In genomic region chr2:232955856-232956255, GRCh38 we compare ENCODE assay signal across 25 cellular contexts. TPM values are rescaled to one million over a fixed set of nuclear protein-coding genes. Genes with fewer than 3 reads are reported as not detected.
DNase-seq lines count a peak whose midpoint lies in the region; ATAC-seq and TF ChIP-seq lines count a peak whose summit lies in the region.
"Had no signal": no experiment of that assay in that cellular context is flagged by ENCODE, and none has a peak within 500 bp of the region (broad histone marks: within the 10 kb centered on the region; RNA-seq: fewer than 3 reads in every experiment).

No MANE protein-coding gene starts in this region.

- H3K4me3 Mint-ChIP-seq in IgD-negative memory B cell (peak overlapping the region; percentile 1 to 81 (median 49)), memory B cell (peak overlapping the region; percentile 51), mesothelial cell of epicardium (no peak overlapping the region)
- H3K4me3 Mint-ChIP-seq in activated CD8-positive, alpha-beta T cell treated with anti-CD3 and anti-CD28 coated beads, Interleukin-2, amount 10 ng/mL, durations not matched to agents 7 days and 5 days = no peak overlapping the region
- H3K4me3 Mint-ChIP-seq: activated naive CD8-positive, alpha-beta T cell treated with anti-CD3 and anti-CD28 coated beads, Interleukin-2, amount 10 ng/mL, durations not matched to agents 7 days and 5 days; central memory CD8-positive, alpha-beta T cell; neural progenitor cell had no signal

- CTCF ChIA-PET in activated CD8-positive, alpha-beta T cell treated with anti-CD3 and anti-CD28 coated beads, Interleukin-2, amount 10 ng/mL, durations not matched to agents 7 days and 5 days (lab: Charles Lee) = no interaction called here

- POLR2A ChIA-PET in activated CD8-positive, alpha-beta T cell treated with anti-CD3 and anti-CD28 coated beads, Interleukin-2, amount 10 ng/mL, durations not matched to agents 7 days and 5 days (lab: Charles Lee) = no interaction called here

- H3K4me1 Mint-ChIP-seq in IgD-negative memory B cell (peaks cover 23 to 33% (median 26%) of the 10 kb centered on the region in 3 donors), memory B cell (peaks cover 29% of the 10 kb centered on the region), mesothelial cell of epicardium (peaks cover 7% of the 10 kb centered on the region)
- H3K4me1 Mint-ChIP-seq in activated CD8-positive, alpha-beta T cell treated with anti-CD3 and anti-CD28 coated beads, Interleukin-2, amount 10 ng/mL, durations not matched to agents 7 days and 5 days (ENCODE audit: low read depth) = no peaks in the 10 kb centered on the region
- H3K4me1 Mint-ChIP-seq: activated naive CD8-positive, alpha-beta T cell treated with anti-CD3 and anti-CD28 coated beads, Interleukin-2, amount 10 ng/mL, durations not matched to agents 7 days and 5 days; central memory CD8-positive, alpha-beta T cell had no signal

- H3K36me3 Mint-ChIP-seq in IgD-negative memory B cell = peaks cover 6% of the 10 kb centered on the region
- peaks cover 4% of the 10 kb centered on the region for H3K36me3 Mint-ChIP-seq in memory B cell
- no peaks in the 10 kb centered on the region for H3K36me3 Mint-ChIP-seq in activated CD8-positive, alpha-beta T cell treated with anti-CD3 and anti-CD28 coated beads, Interleukin-2, amount 10 ng/mL, durations not matched to agents 7 days and 5 days (ENCODE audit: low read depth)
- H3K36me3 Mint-ChIP-seq in mesothelial cell of epicardium = no peaks in the 10 kb centered on the region
- H3K36me3 Mint-ChIP-seq: activated naive CD8-positive, alpha-beta T cell treated with anti-CD3 and anti-CD28 coated beads, Interleukin-2, amount 10 ng/mL, durations not matched to agents 7 days and 5 days; neural progenitor cell had no signal

- H3K9me3 Mint-ChIP-seq in IgD-negative memory B cell (no peaks in the 10 kb centered on the region), memory B cell (peaks cover 3% of the 10 kb centered on the region), mesothelial cell of epicardium (peaks cover 4% of the 10 kb centered on the region)
- H3K9me3 Mint-ChIP-seq in activated CD8-positive, alpha-beta T cell treated with anti-CD3 and anti-CD28 coated beads, Interleukin-2, amount 10 ng/mL, durations not matched to agents 7 days and 5 days (ENCODE audit: insufficient read depth) = no peaks in the 10 kb centered on the region
- H3K9me3 Mint-ChIP-seq: activated naive CD8-positive, alpha-beta T cell treated with anti-CD3 and anti-CD28 coated beads, Interleukin-2, amount 10 ng/mL, durations not matched to agents 7 days and 5 days; central memory CD8-positive, alpha-beta T cell had no signal

- no peak overlapping the region for H3K4me3 ChIP-seq in GM12865 (ENCODE audit: low read depth, low read length)
- H3K4me3 ChIP-seq: BLaER1 treated with 17β-estradiol and CSF1 and Interleukin-3, amounts not matched to agents 10 nM and 100 nM; MG63; neural progenitor cell; prostate gland; suprapubic skin had no signal

- TF ChIP-seq CTCF in GM12865 (IDR thresholded peaks at IDR 0.05; ENCODE audit: insufficient read depth, low read depth, low read length, missing control alignments) (no peak), mesothelial cell of epicardium (IDR thresholded peaks at IDR 0.05; ENCODE audit: unreplicated experiment) (no peak)

- peak; percentile 56 for DNase-seq in GM12865 (ENCODE audit: low read depth)
- peak; percentile 39 for DNase-seq in SIG-M5 (lab: John Stamatoyannopoulos, UW)
- DNase-seq in memory B cell (ENCODE audit: low spot score in 2 of 2) = peak in 1 of 2 donors; percentile 35
- DNase-seq in activated CD8-positive, alpha-beta T cell treated with anti-CD3 and anti-CD28 coated beads, Interleukin-2, amount 10 ng/mL, durations not matched to agents 7 days and 5 days = no peak
- DNase-seq in dedifferentiated amniotic fluid mesenchymal stem cell (ENCODE audit: extremely low spot score) = no peak
- no peak for DNase-seq in mesothelial cell of epicardium (ENCODE audit: low spot score in 2 of 2, unreplicated experiment in 2 of 2)
- DNase-seq: ACHN; activated naive CD8-positive, alpha-beta T cell treated with anti-CD3 and anti-CD28 coated beads, Interleukin-2, amount 10 ng/mL, durations not matched to agents 7 days and 5 days; DMS 273 treated with DMSO at 0.1 percent for 48 hours; erythroblast; foreskin keratinocyte; H7; hippocampal formation; left ventricle myocardium superior; MG63; NCI-H748 treated with DMSO at 0.1 percent for 48 hours; SHP77 treated with DMSO at 0.1 percent for 48 hours had no signal

- H3K27ac Mint-ChIP-seq in IgD-negative memory B cell (peak overlapping the region; percentile 2 to 91 (median 77)), memory B cell (peak overlapping the region; percentile 86), mesothelial cell of epicardium (no peak overlapping the region)
- H3K27ac Mint-ChIP-seq in activated CD8-positive, alpha-beta T cell treated with anti-CD3 and anti-CD28 coated beads, Interleukin-2, amount 10 ng/mL, durations not matched to agents 7 days and 5 days = no peak overlapping the region
- H3K27ac Mint-ChIP-seq: activated naive CD8-positive, alpha-beta T cell treated with anti-CD3 and anti-CD28 coated beads, Interleukin-2, amount 10 ng/mL, durations not matched to agents 7 days and 5 days; neural progenitor cell had no signal

- peak; percentile 98 for ATAC-seq in memory B cell (ENCODE audit: low read depth)
- ATAC-seq in GM19035 (IDR thresholded peaks at IDR 0.05; ENCODE audit: unreplicated experiment) = no peak
- ATAC-seq in activated CD8-positive, alpha-beta T cell treated with anti-CD3 and anti-CD28 coated beads, Interleukin-2, amount 10 ng/mL, durations not matched to agents 7 days and 5 days = no peak
- ATAC-seq: foreskin keratinocyte, left ventricle myocardium superior had no signal

- no peaks in the 10 kb centered on the region for H3K27me3 Mint-ChIP-seq in IgD-negative memory B cell
- H3K27me3 Mint-ChIP-seq in memory B cell = no peaks in the 10 kb centered on the region
- H3K27me3 Mint-ChIP-seq in activated CD8-positive, alpha-beta T cell treated with anti-CD3 and anti-CD28 coated beads, Interleukin-2, amount 10 ng/mL, durations not matched to agents 7 days and 5 days (ENCODE audit: low read depth) = peaks cover 4% of the 10 kb centered on the region
- no peaks in the 10 kb centered on the region for H3K27me3 Mint-ChIP-seq in mesothelial cell of epicardium (ENCODE audit: low read depth)

RNA-seq across cellular contexts. Expression of gene NGEF, which starts 57.2 kb away (rescaled TPM):
- not detected for polyA plus RNA-seq in IgD-negative memory B cell
- total RNA-seq in activated CD8-positive, alpha-beta T cell treated with anti-CD3 and anti-CD28 coated beads, Interleukin-2, amount 10 ng/mL, durations not matched to agents 7 days and 5 days = not detected
- 0.51 to 1.3 TPM (median 1.3 TPM) in 3 replicates for total RNA-seq in mesothelial cell of epicardium
- total RNA-seq: activated naive CD8-positive, alpha-beta T cell treated with anti-CD3 and anti-CD28 coated beads, Interleukin-2, amount 10 ng/mL, durations not matched to agents 7 days and 5 days; left ventricle myocardium superior; T-helper 1 cell treated with Interleukin-12 subunit alpha and Interleukin-12 subunit beta and Interleukin-4 antibody, amounts not matched to agents 30 ng/mL and 1 ng/mL, for 36 hours had no signal

Comparison
In these comparisons a context has a peak if more than half of its experiments do, and no peak if none do; other contexts are left out.
1. DNase-seq: peak in GM12865 (single experiment) and SIG-M5 (single experiment); none in activated CD8-positive, alpha-beta T cell treated with anti-CD3 and anti-CD28 coated beads, Interleukin-2, amount 10 ng/mL, durations not matched to agents 7 days and 5 days (single experiment), dedifferentiated amniotic fluid mesenchymal stem cell (single experiment) and mesothelial cell of epicardium (0 of 2).
2. H3K27ac Mint-ChIP-seq: peak in IgD-negative memory B cell (3 of 3) and memory B cell (single experiment); none in activated CD8-positive, alpha-beta T cell treated with anti-CD3 and anti-CD28 coated beads, Interleukin-2, amount 10 ng/mL, durations not matched to agents 7 days and 5 days (single experiment) and mesothelial cell of epicardium (single experiment).
3. H3K4me3 Mint-ChIP-seq: peak in IgD-negative memory B cell (4 of 4) and memory B cell (single experiment); none in activated CD8-positive, alpha-beta T cell treated with anti-CD3 and anti-CD28 coated beads, Interleukin-2, amount 10 ng/mL, durations not matched to agents 7 days and 5 days (single experiment) and mesothelial cell of epicardium (single experiment).